ENCODE assay signal across 1 cellular context in the genomic region with DNA sequence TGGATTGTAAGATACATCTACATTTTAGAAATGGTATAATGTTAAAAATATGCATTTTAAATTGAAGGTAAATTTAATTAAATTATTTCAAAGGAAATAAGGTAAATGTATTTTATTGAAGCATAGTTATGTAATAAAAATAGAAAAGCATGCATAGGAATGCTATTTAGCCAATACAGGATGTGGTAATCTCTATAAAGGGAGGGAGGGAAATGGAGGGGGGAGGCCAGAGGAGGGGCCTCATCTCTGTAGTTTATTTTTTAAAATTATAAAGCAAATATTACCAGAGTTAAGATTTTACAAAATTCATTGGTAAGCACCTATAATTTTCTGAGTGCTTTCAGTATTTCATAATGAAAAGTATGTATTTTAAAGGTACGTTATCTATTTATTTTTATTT.
TF ChIP-seq lines count a peak whose summit lies in the region.

No MANE protein-coding gene starts in this region.

TF ChIP-seq in SK-N-SH, 30 proteins besides CTCF, POLR2A, EP300 and RAD21 (continued from another document):
- TF ChIP-seq GABPA (IDR thresholded peaks at IDR 0.05; ENCODE audit: low read depth) (no peak), JUND (IDR thresholded peaks at IDR 0.05) (no peak), CHD2 (IDR thresholded peaks at IDR 0.05; ENCODE audit: low read length, partially characterized antibody) (no peak), YY1 (IDR thresholded peaks at IDR 0.05; ENCODE audit: low read depth) (no peak), USF2 (IDR thresholded peaks at IDR 0.05; ENCODE audit: borderline replicate concordance, low read depth, low read length) (no peak), NRF1 (IDR thresholded peaks at IDR 0.05; ENCODE audit: low read depth, low read length) (no peak), MXI1 (IDR thresholded peaks at IDR 0.05; ENCODE audit: low read depth, low read length) (no peak), TEAD4 (IDR thresholded peaks at IDR 0.05; ENCODE audit: borderline replicate concordance, insufficient read depth) (no peak)
